Comparison of ENCODE assay signal across 9 cellular contexts in genomic region chr6:158002249-158002950, GRCh38. TPM values are rescaled to one million over a fixed set of nuclear protein-coding genes. Genes with fewer than 3 reads are reported as not detected.
DNase-seq lines count a peak whose midpoint lies in the region; ATAC-seq, FAIRE-seq and TF ChIP-seq lines count a peak whose summit lies in the region.
"Had no signal": no experiment of that assay in that cellular context is flagged by ENCODE, and none has a peak within 500 bp of the region (broad histone marks: within the 10 kb centered on the region; RNA-seq: fewer than 3 reads in every experiment).

No MANE protein-coding gene starts in this region.

- intact Hi-C loops in PC-9 (cut with micrococcal nuclease; ENCODE audit: unreplicated experiment): loop anchor here (1.0 to 2.0 kb wide), 3 partner anchors 16 to 58 kb away; no protein-coding TSS in a partner anchor

- peak; percentile 93 for ATAC-seq in esophagus mucosa

- no TSS peak for BruUV-seq in PC-9 (replicated peaks; lab: Mats Ljungman, UMichigan)

- peaks cover 71% of the 10 kb centered on the region for H3K79me2 ChIP-seq in PC-9 (ENCODE audit: low read depth)

- H3K4me3 ChIP-seq in AG04450 (ENCODE audit: low read depth, low read length): no peak overlapping the region
- no peak overlapping the region for H3K4me3 ChIP-seq in PC-9

- no peaks in the 10 kb centered on the region for H3K27me3 ChIP-seq in AG04450 (ENCODE audit: control insufficient read depth, insufficient read depth, low read length)
- no peaks in the 10 kb centered on the region for H3K27me3 ChIP-seq in PC-9 (ENCODE audit: insufficient read depth, low read depth)

- H3K36me3 ChIP-seq in PC-9 (ENCODE audit: low read depth): no peaks in the 10 kb centered on the region

- H2AFZ ChIP-seq in PC-9: no peak overlapping the region

- H3K9me3 Mint-ChIP-seq in osteocyte (ENCODE audit: unreplicated experiment): no peaks in the 10 kb centered on the region

- H3K9me3 ChIP-seq in AG04450 (ENCODE audit: control insufficient read depth, insufficient read depth, low read length): no peaks in the 10 kb centered on the region
- no peaks in the 10 kb centered on the region for H3K9me3 ChIP-seq in PC-9 (ENCODE audit: insufficient read depth, low read depth)

- TF ChIP-seq CTCF in AG04450 (IDR thresholded peaks at IDR 0.05; ENCODE audit: low read depth, low read length) (no peak), PC-9 (conservative IDR thresholded peaks at IDR 0.05) (no peak), osteocyte (IDR thresholded peaks at IDR 0.05) (no peak), D721Med (IDR thresholded peaks at IDR 0.05; ENCODE audit: insufficient read depth, missing control alignments) (no peak)

- H3F3A ChIP-seq in PC-9 (ENCODE audit: insufficient read depth, low read depth): peaks cover 27% of the 10 kb centered on the region; the same call in 1 of the 2 replicates

- H3K27ac ChIP-seq in AG04450 (ENCODE audit: low read depth, low read length) (peak overlapping the region; percentile 94), PC-9 (peak overlapping the region; percentile 68)

- H3K27me3 Mint-ChIP-seq in osteocyte (ENCODE audit: unreplicated experiment): no peaks in the 10 kb centered on the region

- peak overlapping the region; percentile 70 for H3K4me3 Mint-ChIP-seq in osteocyte (ENCODE audit: unreplicated experiment)

- peak overlapping the region; percentile 53 for H3K4me2 ChIP-seq in PC-9

- no peak for FAIRE-seq in D721Med (lab: Jason Lieb, UNC)

- H3K9me2 ChIP-seq in PC-9 (ENCODE audit: insufficient read depth): no peaks in the 10 kb centered on the region

- H3K36me3 Mint-ChIP-seq in osteocyte (ENCODE audit: unreplicated experiment): peaks cover 18% of the 10 kb centered on the region

- POLR2A ChIA-PET in AG04450 (lab: Yijun Ruan, JAX) (interaction anchor here (1.3 kb wide), 1 partner anchor 18 kb away, joined by 3 read pairs; no protein-coding TSS in a partner anchor), PC-9 (lab: Charles Lee; ENCODE audit: unreplicated experiment) (interaction anchor here (0.7 kb wide), 1 partner anchor 40 kb away, joined by 3 read pairs; no protein-coding TSS in a partner anchor)

- CTCF ChIA-PET in AG04450 (lab: Charles Lee): interaction anchor here (2.1 kb wide), 1 partner anchor 24 kb away, joined by 10 read pairs; no protein-coding TSS in a partner anchor
- CTCF ChIA-PET in PC-9 (lab: Charles Lee): interaction anchor here (1.4 kb wide), 1 partner anchor 24 kb away, joined by 4 read pairs; no protein-coding TSS in a partner anchor

- H3K4me1 ChIP-seq in PC-9 (replicated peaks; ENCODE audit: insufficient read depth): peaks cover 33% of the 10 kb centered on the region

- peaks cover 81% of the 10 kb centered on the region for H3K4me1 Mint-ChIP-seq in osteocyte (ENCODE audit: unreplicated experiment)

- H4K20me1 ChIP-seq in PC-9 (ENCODE audit: insufficient read depth): no peaks in the 10 kb centered on the region

- H3K27ac Mint-ChIP-seq in osteocyte (ENCODE audit: unreplicated experiment): peak overlapping the region; percentile 100

- DNase-seq in AG04450 (ENCODE audit: low read depth, low spot score) (no peak), PC-9 (peak; percentile 70 to 86), osteocyte (ENCODE audit: extremely low spot score, unreplicated experiment) (no peak), D721Med (ENCODE audit: insufficient read length, low spot score) (no peak), NCI-H2029 (lab: John Stamatoyannopoulos, UW) (no peak), glomerular visceral epithelial cell (ENCODE audit: extremely low spot score) (no peak), NCI-H82 treated with DMSO at 0.1 percent for 48 hours (lab: John Stamatoyannopoulos, UW; ENCODE audit: unreplicated experiment) (no peak)
- DNase-seq: KG1 had no signal

RNA-seq across cellular contexts. Expression of gene SYNJ2, which starts 20.7 kb away (rescaled TPM):
- 38.1 and 40.8 TPM in 2 replicates for polyA plus RNA-seq in AG04450 (2011; rRNA removed)
- polyA minus RNA-seq in AG04450 (2011; rRNA and poly(A)+ RNA removed): 63.6 and 78.2 TPM in 2 replicates
- total RNA-seq in PC-9 (2021) (30.3 and 39.4 TPM in 2 replicates), esophagus mucosa (12.9 TPM), osteocyte (94.5 and 95.4 TPM in 2 replicates)

Comparison
In these comparisons a context has a peak if more than half of its experiments do, and no peak if none do; other contexts are left out.
1. DNase-seq: peak in PC-9 (2 of 2); none in AG04450 (single experiment), osteocyte (single experiment), D721Med (single experiment), NCI-H2029 (single experiment), glomerular visceral epithelial cell (single experiment) and NCI-H82 treated with DMSO at 0.1 percent for 48 hours (single experiment).